Comparison of ENCODE assay signal across 1 cellular context in the genomic region with DNA sequence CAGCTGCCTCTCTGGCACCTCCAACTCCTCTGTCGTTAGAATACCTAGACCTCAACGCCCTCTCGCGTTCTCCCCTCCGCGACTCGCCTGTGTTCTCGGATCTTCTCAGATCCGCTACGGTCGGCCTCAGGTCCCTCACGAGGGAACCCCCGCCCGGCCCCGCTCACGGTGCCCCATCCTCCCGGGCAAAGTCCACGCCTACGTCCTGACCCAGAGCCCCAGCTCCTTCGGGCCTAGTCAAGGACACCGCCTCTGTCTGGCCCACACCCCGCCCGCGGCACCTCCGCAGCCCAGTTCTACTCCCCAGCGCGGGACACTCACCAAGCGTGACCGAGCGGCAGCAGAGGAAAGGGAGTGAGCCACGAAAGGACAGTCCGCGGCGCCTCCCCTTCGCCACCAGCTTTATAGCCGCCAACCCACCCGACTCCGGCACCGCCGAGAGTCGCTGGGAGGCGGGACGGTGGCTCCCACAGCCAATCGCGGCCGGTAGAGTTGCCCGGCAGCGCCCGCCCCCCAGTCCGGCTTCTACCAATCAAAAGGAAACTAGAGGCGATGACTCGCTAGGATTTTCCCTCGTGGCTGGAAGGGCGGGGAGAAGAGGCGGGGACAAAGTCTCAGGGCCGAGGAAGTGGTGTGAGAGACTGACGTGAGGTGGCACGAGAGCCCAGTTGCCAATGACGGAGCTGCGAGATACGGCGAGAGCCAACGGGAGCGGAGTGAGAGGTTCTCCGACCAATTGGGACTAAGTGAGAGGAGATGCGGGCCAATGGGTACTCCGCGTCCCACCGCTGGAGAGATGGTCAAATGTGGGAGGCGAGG.
TF ChIP-seq lines count a peak whose summit lies in the region.

Gene HMGCS1, minus strand, starts transcription at position 378 of the 819 bp plus-strand sequence. CDS start 14,447 bp downstream, outside the sequence.

TF ChIP-seq in liver, 16 proteins besides CTCF, POLR2A, EP300 and RAD21 (continued from another document):
- TF ChIP-seq REST (IDR thresholded peaks at IDR 0.05): peak; percentile 92
- TF ChIP-seq, protein P1, sequence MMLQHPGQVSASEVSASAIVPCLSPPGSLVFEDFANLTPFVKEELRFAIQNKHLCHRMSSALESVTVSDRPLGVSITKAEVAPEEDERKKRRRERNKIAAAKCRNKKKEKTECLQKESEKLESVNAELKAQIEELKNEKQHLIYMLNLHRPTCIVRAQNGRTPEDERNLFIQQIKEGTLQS (IDR thresholded peaks at IDR 0.05): no peak
- no peak for TF ChIP-seq FOXA2 (IDR thresholded peaks at IDR 0.05)
- TF ChIP-seq HNF4G (IDR thresholded peaks at IDR 0.05): peak; percentile 61
- TF ChIP-seq GABPA (IDR thresholded peaks at IDR 0.05 in 1 of 2, conservative IDR thresholded peaks at IDR 0.05 in 1 of 2): peak in 1 of 2 donors; percentile 78
- peak in 1 of 2 donors; percentile 34 for TF ChIP-seq RXRA (IDR thresholded peaks at IDR 0.05)
- no peak for TF ChIP-seq FOXA1 (IDR thresholded peaks at IDR 0.05)
- peak; percentile 87 for TF ChIP-seq YY1 (IDR thresholded peaks at IDR 0.05)
- no peak for TF ChIP-seq NR2F2 (IDR thresholded peaks at IDR 0.05)
- TF ChIP-seq, protein P2, sequence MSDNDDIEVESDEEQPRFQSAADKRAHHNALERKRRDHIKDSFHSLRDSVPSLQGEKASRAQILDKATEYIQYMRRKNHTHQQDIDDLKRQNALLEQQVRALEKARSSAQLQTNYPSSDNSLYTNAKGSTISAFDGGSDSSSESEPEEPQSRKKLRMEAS (IDR thresholded peaks at IDR 0.05): peak; percentile 71
